In genomic region chr1:27872802-27873665, GRCh38 we compare ENCODE assay signal across 1 cellular context.
TF ChIP-seq lines count a peak whose summit lies in the region.

No MANE protein-coding gene starts in this region.

TF ChIP-seq in HepG2, 621 proteins besides CTCF, POLR2A, EP300 and RAD21:
- TF ChIP-seq ZKSCAN1 (IDR thresholded peaks at IDR 0.05; ENCODE audit: low read length) (no peak), ZNF577 (CRISPR knock-in tag; IDR thresholded peaks at IDR 0.05; ENCODE audit: borderline replicate concordance, low read depth) (no peak), REXO4 (CRISPR knock-in tag; IDR thresholded peaks at IDR 0.05; ENCODE audit: borderline replicate concordance) (no peak), MXD3 (CRISPR knock-in tag; IDR thresholded peaks at IDR 0.05) (peak; percentile 4; the same call in 1 of the 2 replicates), ZNF263 (CRISPR knock-in tag; IDR thresholded peaks at IDR 0.05) (peak; percentile 83), KLF11 (CRISPR knock-in tag; IDR thresholded peaks at IDR 0.05) (no peak), TIGD3 (CRISPR knock-in tag; IDR thresholded peaks at IDR 0.05; ENCODE audit: borderline replicate concordance) (no peak), ZNF800 (CRISPR knock-in tag; IDR thresholded peaks at IDR 0.05) (peak; percentile 78; the same call in 1 of the 2 replicates), HIVEP1 (CRISPR knock-in tag; IDR thresholded peaks at IDR 0.05) (peak; percentile 56; the same call in 1 of the 2 replicates), TCF12 (IDR thresholded peaks at IDR 0.05) (no peak), TCF12 (CRISPR knock-in tag; IDR thresholded peaks at IDR 0.05) (no peak), ZNF333 (CRISPR knock-in tag; IDR thresholded peaks at IDR 0.05; ENCODE audit: borderline replicate concordance) (0 out of 2 replicates have a peak, but pooled peaks have one; percentile 51), ZFY (CRISPR knock-in tag; IDR thresholded peaks at IDR 0.05) (0 out of 2 replicates have a peak, but pooled peaks have one; percentile 42), ZNF547 (CRISPR knock-in tag; IDR thresholded peaks at IDR 0.05) (0 out of 2 replicates have a peak, but pooled peaks have one; percentile 14), AHR (CRISPR knock-in tag; IDR thresholded peaks at IDR 0.05) (0 out of 2 replicates have a peak, but pooled peaks have one; percentile 11), GABPB1 (CRISPR knock-in tag; IDR thresholded peaks at IDR 0.05) (peak; percentile 34; the same call in 1 of the 2 replicates), ZNF574 (CRISPR knock-in tag; IDR thresholded peaks at IDR 0.05) (peak; percentile 32; the same call in 1 of the 2 replicates), HNRNPLL (IDR thresholded peaks at IDR 0.05; ENCODE audit: low read depth, low read length, poor library complexity, severe bottlenecking) (peak; percentile 18), ZNF782 (CRISPR knock-in tag; IDR thresholded peaks at IDR 0.05; ENCODE audit: borderline replicate concordance) (no peak), ZNF160 (CRISPR knock-in tag; IDR thresholded peaks at IDR 0.05) (peak; percentile 27; the same call in 1 of the 2 replicates), ARNT2 (CRISPR knock-in tag; IDR thresholded peaks at IDR 0.05; ENCODE audit: low read depth) (no peak), ZNF609 (CRISPR knock-in tag; IDR thresholded peaks at IDR 0.05; ENCODE audit: borderline replicate concordance) (0 out of 2 replicates have a peak, but pooled peaks have one; percentile 30), SMC3 (IDR thresholded peaks at IDR 0.05; ENCODE audit: low read length) (no peak), ZFX (CRISPR knock-in tag; IDR thresholded peaks at IDR 0.05; ENCODE audit: low read depth) (peak; percentile 51), ZFP36 (IDR thresholded peaks at IDR 0.05; ENCODE audit: borderline replicate concordance, low read depth, low read length, partially characterized antibody) (peak; percentile 85), MED1 (CRISPR knock-in tag; IDR thresholded peaks at IDR 0.05) (0 out of 2 replicates have a peak, but pooled peaks have one; percentile 10), ZMYM3 (CRISPR knock-in tag; IDR thresholded peaks at IDR 0.05) (peak; percentile 91), ZNF704 (CRISPR knock-in tag; IDR thresholded peaks at IDR 0.05; ENCODE audit: borderline replicate concordance) (0 out of 2 replicates have a peak, but pooled peaks have one; percentile 28), ZNF232 (CRISPR knock-in tag; IDR thresholded peaks at IDR 0.05; ENCODE audit: borderline replicate concordance) (0 out of 2 replicates have a peak, but pooled peaks have one; percentile 42), BCL6 (CRISPR knock-in tag; IDR thresholded peaks at IDR 0.05) (peak; percentile 44; the same call in 1 of the 2 replicates), KLF15 (CRISPR knock-in tag; IDR thresholded peaks at IDR 0.05; ENCODE audit: borderline replicate concordance) (0 out of 2 replicates have a peak, but pooled peaks have one; percentile 23), NR0B2 (CRISPR knock-in tag; IDR thresholded peaks at IDR 0.05) (0 out of 2 replicates have a peak, but pooled peaks have one; percentile 23), PLRG1 (conservative IDR thresholded peaks at IDR 0.05) (no peak), ZNF687 (CRISPR knock-in tag; IDR thresholded peaks at IDR 0.05) (peak; percentile 62), HOXA3 (CRISPR knock-in tag; IDR thresholded peaks at IDR 0.05) (peak; percentile 33; the same call in 1 of the 2 replicates), CERS6 (CRISPR knock-in tag; IDR thresholded peaks at IDR 0.05) (no peak), ZFP90 (CRISPR knock-in tag; IDR thresholded peaks at IDR 0.05; ENCODE audit: borderline replicate concordance) (0 out of 2 replicates have a peak, but pooled peaks have one; percentile 38), PHF8 (CRISPR knock-in tag; IDR thresholded peaks at IDR 0.05) (peak; percentile 3; the same call in 1 of the 2 replicates), E2F5 (CRISPR knock-in tag; conservative IDR thresholded peaks at IDR 0.05) (0 out of 2 replicates have a peak, but pooled peaks have one; percentile 16), KDM1A (CRISPR knock-in tag; IDR thresholded peaks at IDR 0.05) (peak; percentile 73; the same call in 1 of the 2 replicates)
